Comparison of ENCODE assay signal across 17 cellular contexts in genomic region chr15:44883219-44883900, GRCh38.
DNase-seq lines count a peak whose midpoint lies in the region; ATAC-seq and TF ChIP-seq lines count a peak whose summit lies in the region.
"Had no signal": no experiment of that assay in that cellular context is flagged by ENCODE, and none has a peak within 500 bp of the region (broad histone marks: within the 10 kb centered on the region; RNA-seq: fewer than 3 reads in every experiment).

No MANE protein-coding gene starts in this region.

- peaks cover 4% of the 10 kb centered on the region for H3K36me3 Mint-ChIP-seq in T-helper 1 cell treated with Interleukin-12 subunit alpha and Interleukin-12 subunit beta and Interleukin-4 antibody, amounts not matched to agents 30 μg/mL and 1 μg/mL, for 36 hours (ENCODE audit: low read depth)
- H3K36me3 Mint-ChIP-seq: T-cell had no signal

- no peak overlapping the region for H3K4me3 Mint-ChIP-seq in T-helper 1 cell treated with Interleukin-12 subunit alpha and Interleukin-12 subunit beta and Interleukin-4 antibody, amounts not matched to agents 30 μg/mL and 1 μg/mL, for 36 hours
- H3K4me3 Mint-ChIP-seq: naive thymus-derived CD8-positive, alpha-beta T cell; T-cell had no signal

- ATAC-seq in GM18868 (IDR thresholded peaks at IDR 0.05; ENCODE audit: unreplicated experiment): peak; percentile 23
- ATAC-seq in GM21619 (IDR thresholded peaks at IDR 0.05; ENCODE audit: unreplicated experiment): no peak
- no peak for ATAC-seq in body of pancreas
- no peak for ATAC-seq in HG03280 (IDR thresholded peaks at IDR 0.05; ENCODE audit: unreplicated experiment)
- ATAC-seq: gastroesophageal sphincter; naive thymus-derived CD8-positive, alpha-beta T cell; Panc1; T-cell had no signal

- in situ Hi-C loops in ACHN (cut with HindIII; ENCODE audit: low pct_ligation_motif_present, low pct_unique_long_range_greater_than_20kb, low sequenced_read_pairs): no loop called here

- TF ChIP-seq CTCF in GM06990 (IDR thresholded peaks at IDR 0.05; ENCODE audit: insufficient read depth, low read length, poor library complexity, severe bottlenecking): no peak
- TF ChIP-seq CTCF in body of pancreas (IDR thresholded peaks at IDR 0.05): no peak

- peaks cover 16% of the 10 kb centered on the region for H3K4me1 Mint-ChIP-seq in T-helper 1 cell treated with Interleukin-12 subunit alpha and Interleukin-12 subunit beta and Interleukin-4 antibody, amounts not matched to agents 30 μg/mL and 1 μg/mL, for 36 hours (ENCODE audit: low read depth)
- H3K4me1 Mint-ChIP-seq: naive thymus-derived CD8-positive, alpha-beta T cell had no signal

- H3K4me3 ChIP-seq in GM06990 (replicated peaks; ENCODE audit: low read depth, low read length): no peak overlapping the region
- H3K4me3 ChIP-seq in body of pancreas: no peak overlapping the region
- H3K4me3 ChIP-seq: gastroesophageal sphincter, suprapubic skin had no signal

- DNase-seq in GM06990 (ENCODE audit: extremely low read depth, insufficient read length) (peak; percentile 30), left kidney (ENCODE audit: low read depth, low spot score) (peak; percentile 50), ACHN (no peak), body of pancreas (no peak)
- DNase-seq: aorta; Calu3; H7; naive thymus-derived CD8-positive, alpha-beta T cell; NCI-H2081; T-cell had no signal

- no peaks in the 10 kb centered on the region for H3K27me3 Mint-ChIP-seq in T-helper 1 cell treated with Interleukin-12 subunit alpha and Interleukin-12 subunit beta and Interleukin-4 antibody, amounts not matched to agents 30 μg/mL and 1 μg/mL, for 36 hours (ENCODE audit: low read depth)

- peak overlapping the region; percentile 77 for H3K27ac Mint-ChIP-seq in T-helper 1 cell treated with Interleukin-12 subunit alpha and Interleukin-12 subunit beta and Interleukin-4 antibody, amounts not matched to agents 30 μg/mL and 1 μg/mL, for 36 hours
- H3K27ac Mint-ChIP-seq: naive thymus-derived CD8-positive, alpha-beta T cell; T-cell had no signal

- WGBS in body of pancreas, 2 donors: 90 to 91% methylated on average over 5 of the region's 5 CpGs

- no peak for TF ChIP-seq POLR2A in body of pancreas (IDR thresholded peaks at IDR 0.05)

- H3K36me3 ChIP-seq in GM06990 (ENCODE audit: control insufficient read depth, insufficient read depth, low read length) (no peaks in the 10 kb centered on the region), body of pancreas (replicated peaks in 1 of 2; ENCODE audit: insufficient read depth in 1 of 2, low read depth in 2 of 2) (no peaks in the 10 kb centered on the region)
- H3K36me3 ChIP-seq: gastroesophageal sphincter, suprapubic skin had no signal

- H3K4me1 ChIP-seq in body of pancreas: no peaks in the 10 kb centered on the region
- H3K4me1 ChIP-seq: gastroesophageal sphincter, suprapubic skin had no signal

- H3K27me3 ChIP-seq in GM06990 (replicated peaks; ENCODE audit: control insufficient read depth, insufficient read depth, low read length) (no peaks in the 10 kb centered on the region), body of pancreas (no peaks in the 10 kb centered on the region)
- H3K27me3 ChIP-seq: gastroesophageal sphincter, suprapubic skin had no signal

- intact Hi-C loops in body of pancreas (cut with DNase I): no loop called here

- no peak overlapping the region for H3K27ac ChIP-seq in body of pancreas
- H3K27ac ChIP-seq: gastroesophageal sphincter, suprapubic skin had no signal

- no peaks in the 10 kb centered on the region for H3K9me3 ChIP-seq in body of pancreas
- H3K9me3 ChIP-seq: gastroesophageal sphincter, suprapubic skin had no signal

- no peaks in the 10 kb centered on the region for H3K9me3 Mint-ChIP-seq in T-helper 1 cell treated with Interleukin-12 subunit alpha and Interleukin-12 subunit beta and Interleukin-4 antibody, amounts not matched to agents 30 μg/mL and 1 μg/mL, for 36 hours

Comparison
In these comparisons a context has a peak if more than half of its experiments do, and no peak if none do; other contexts are left out.
1. DNase-seq: peak in GM06990 (single experiment) and left kidney (single experiment); none in ACHN (single experiment) and body of pancreas (0 of 4).